In the genomic region with DNA sequence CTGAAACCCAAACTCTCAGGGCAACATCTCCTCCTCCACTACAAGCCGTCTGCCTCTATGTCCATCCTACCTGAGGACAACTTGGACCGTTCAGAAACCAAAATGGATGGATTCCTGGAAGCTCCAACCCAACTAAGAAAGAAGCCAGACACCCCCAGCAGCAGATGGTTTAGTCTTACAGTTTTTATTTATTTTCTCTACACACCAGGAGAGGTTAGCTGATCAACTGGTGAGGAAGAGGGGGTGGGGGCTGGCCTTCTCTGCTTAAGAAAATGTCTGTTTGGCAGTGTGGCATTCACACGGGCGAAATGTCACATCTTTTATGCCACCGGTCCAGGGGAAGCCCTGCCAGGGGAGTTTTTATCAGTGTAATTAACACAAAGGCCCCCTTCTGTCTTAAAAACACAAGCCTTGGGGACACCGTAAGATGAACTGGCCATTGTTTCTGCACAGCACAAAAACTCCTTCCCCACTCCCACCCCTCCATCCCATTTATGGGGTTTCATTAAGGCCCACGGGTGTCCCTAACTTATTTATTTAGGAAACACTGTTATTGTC, we compare ENCODE assay signal across 11 cellular contexts.
A peak's percentile ranks its signal among the peaks of the same experiment; 100 is the strongest.
DNase-seq lines count a peak whose midpoint lies in the region; ATAC-seq and TF ChIP-seq lines count a peak whose summit lies in the region.
"Had no signal": no experiment of that assay in that cellular context is flagged by ENCODE, and none has a peak within 500 bp of the region (broad histone marks: within the 10 kb centered on the region; RNA-seq: fewer than 3 reads in every experiment).

No MANE protein-coding gene starts in this region.

- H2AFZ ChIP-seq in PC-9 = no peak overlapping the region

- no TSS peak for BruUV-seq in PC-9 (replicated peaks; lab: Mats Ljungman, UMichigan)

- no peaks in the 10 kb centered on the region for H3K36me3 ChIP-seq in PC-9 (ENCODE audit: low read depth)
- H3K36me3 ChIP-seq: Peyer's patch, right atrium auricular region had no signal

- H3K4me1 ChIP-seq in PC-9 (replicated peaks; ENCODE audit: insufficient read depth) = peaks cover 7% of the 10 kb centered on the region; the same call in 1 of the 2 replicates
- no peaks in the 10 kb centered on the region for H3K4me1 ChIP-seq in foreskin keratinocyte

- peak overlapping the region; percentile 73; the same call in 1 of the 2 replicates for H3K4me2 ChIP-seq in PC-9

- CTCF ChIA-PET in HEK293T (lab: Yijun Ruan, JAX) (interaction anchor here (0.6 to 1.2 kb wide), 4 partner anchors 17 to 1412 kb away, joined by 3 read pairs; no protein-coding TSS in a partner anchor), PC-9 (lab: Charles Lee) (interaction anchor here (0.6 kb wide), 1 partner anchor 421 kb away, joined by 7 read pairs; no protein-coding TSS in a partner anchor)

- TF ChIP-seq CTCF in PC-9 (conservative IDR thresholded peaks at IDR 0.05) (no peak), foreskin keratinocyte (conservative IDR thresholded peaks at IDR 0.05) (no peak)

- 0 out of 2 replicates have a peak, but pooled peaks cover 4% of the 10 kb centered on the region for H3K27me3 ChIP-seq in PC-9 (ENCODE audit: insufficient read depth, low read depth)
- no peaks in the 10 kb centered on the region for H3K27me3 ChIP-seq in foreskin keratinocyte
- H3K27me3 ChIP-seq: Peyer's patch, right atrium auricular region had no signal

- no peaks in the 10 kb centered on the region for H4K20me1 ChIP-seq in PC-9 (ENCODE audit: insufficient read depth)

- DNase-seq in HEK293T (ENCODE audit: extremely low spot score) (peak; percentile 9), PC-9 (no peak), foreskin keratinocyte (no peak), smooth muscle cell of the brain vasculature (ENCODE audit: low read depth, low spot score) (peak; percentile 51), NCI-H524 (lab: John Stamatoyannopoulos, UW) (no peak)
- no peak for DNase-seq in activated effector memory CD4-positive, alpha-beta T cell treated with Interleukin-2 at 50 U/mL for 16 hours
- DNase-seq: effector CD4-positive, alpha-beta T cell had no signal

- H3K27ac ChIP-seq in PC-9 (no peak overlapping the region), foreskin keratinocyte (peak overlapping the region; percentile 40)
- H3K27ac ChIP-seq: HL-60, Peyer's patch, right atrium auricular region had no signal

- H3F3A ChIP-seq in PC-9 (ENCODE audit: insufficient read depth, low read depth) = no peaks in the 10 kb centered on the region

- no peaks in the 10 kb centered on the region for H3K9me3 ChIP-seq in PC-9 (ENCODE audit: insufficient read depth, low read depth)
- H3K9me3 ChIP-seq: Peyer's patch, right atrium auricular region had no signal

- no peak overlapping the region for H3K4me3 ChIP-seq in PC-9
- H3K4me3 ChIP-seq: Peyer's patch had no signal

- intact Hi-C loops in PC-9 (cut with micrococcal nuclease; ENCODE audit: unreplicated experiment) = loop anchor here (2.0 kb wide), 1 partner anchor 185 kb away; no protein-coding TSS in a partner anchor

- no peak for ATAC-seq in foreskin keratinocyte
- ATAC-seq in HG02884 (IDR thresholded peaks at IDR 0.05; ENCODE audit: unreplicated experiment) = no peak

- no peaks in the 10 kb centered on the region for H3K9me2 ChIP-seq in PC-9 (ENCODE audit: insufficient read depth)

- H3K79me2 ChIP-seq in PC-9 (ENCODE audit: low read depth) = no peaks in the 10 kb centered on the region

- POLR2A ChIA-PET in HEK293T (lab: Yijun Ruan, JAX) = no interaction called here
- POLR2A ChIA-PET in PC-9 (lab: Charles Lee; ENCODE audit: unreplicated experiment) = no interaction called here

TF ChIP-seq in HEK293T, 16 proteins besides CTCF, POLR2A, EP300 and RAD21:
- no peak for TF ChIP-seq BHLHE40 (IDR thresholded peaks at IDR 0.05; ENCODE audit: borderline replicate concordance)
- TF ChIP-seq, protein P1, sequence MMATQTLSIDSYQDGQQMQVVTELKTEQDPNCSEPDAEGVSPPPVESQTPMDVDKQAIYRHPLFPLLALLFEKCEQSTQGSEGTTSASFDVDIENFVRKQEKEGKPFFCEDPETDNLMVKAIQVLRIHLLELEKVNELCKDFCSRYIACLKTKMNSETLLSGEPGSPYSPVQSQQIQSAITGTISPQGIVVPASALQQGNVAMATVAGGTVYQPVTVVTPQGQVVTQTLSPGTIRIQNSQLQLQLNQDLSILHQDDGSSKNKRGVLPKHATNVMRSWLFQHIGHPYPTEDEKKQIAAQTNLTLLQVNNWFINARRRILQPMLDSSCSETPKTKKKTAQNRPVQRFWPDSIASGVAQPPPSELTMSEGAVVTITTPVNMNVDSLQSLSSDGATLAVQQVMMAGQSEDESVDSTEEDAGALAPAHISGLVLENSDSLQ (IDR thresholded peaks at IDR 0.05) = no peak
- no peak for TF ChIP-seq L3MBTL2 (conservative IDR thresholded peaks at IDR 0.05)

Comparison
In these comparisons a context has a peak if more than half of its experiments do, and no peak if none do; other contexts are left out.
1. DNase-seq: peak in HEK293T (single experiment) and smooth muscle cell of the brain vasculature (single experiment); none in PC-9 (0 of 2), foreskin keratinocyte (0 of 2), activated effector memory CD4-positive, alpha-beta T cell treated with Interleukin-2 at 50 U/mL for 16 hours (single experiment) and NCI-H524 (0 of 2).